Comparison of ENCODE assay signal across 1 cellular context in genomic region chr20:63859166-63859699, GRCh38.
TF ChIP-seq lines count a peak whose summit lies in the region.

No MANE protein-coding gene starts in this region.

TF ChIP-seq in H1, 55 proteins besides CTCF, POLR2A, EP300 and RAD21:
- TF ChIP-seq SP4 (IDR thresholded peaks at IDR 0.05; ENCODE audit: low read length), result no peak
- TF ChIP-seq JUN (IDR thresholded peaks at IDR 0.05; ENCODE audit: low read depth, low read length), result no peak
- TF ChIP-seq ZNF274 (IDR thresholded peaks at IDR 0.05; ENCODE audit: borderline replicate concordance, extremely low read depth, low read length), result no peak
- TF ChIP-seq RFX5 (IDR thresholded peaks at IDR 0.05; ENCODE audit: borderline replicate concordance, low read depth, low read length), result no peak
- TF ChIP-seq SUZ12 (IDR thresholded peaks at IDR 0.05; ENCODE audit: low read length), result no peak
- TF ChIP-seq MAFK (IDR thresholded peaks at IDR 0.05; ENCODE audit: low read depth, low read length), result no peak
- no peak for TF ChIP-seq CREB1 (IDR thresholded peaks at IDR 0.05)
- TF ChIP-seq EGR1 (IDR thresholded peaks at IDR 0.05; ENCODE audit: borderline replicate concordance, low read depth, low read length), result no peak
- no peak for TF ChIP-seq KDM1A (IDR thresholded peaks at IDR 0.05; ENCODE audit: borderline replicate concordance, low read length)
- TF ChIP-seq POLR2AphosphoS5 (IDR thresholded peaks at IDR 0.05; ENCODE audit: low read depth, low read length), result no peak
- TF ChIP-seq BCL11A (IDR thresholded peaks at IDR 0.05; ENCODE audit: low read depth in 2 of 2, low read length in 2 of 2), result no peak
- TF ChIP-seq RNF2 (IDR thresholded peaks at IDR 0.05; ENCODE audit: borderline replicate concordance, low read depth, low read length, missing control alignments, poor library complexity, severe bottlenecking), result no peak
- TF ChIP-seq EZH2 (IDR thresholded peaks at IDR 0.05; ENCODE audit: low read depth, low read length, severe bottlenecking), result no peak
- TF ChIP-seq SIN3A (conservative IDR thresholded peaks at IDR 0.05 in 1 of 2, IDR thresholded peaks at IDR 0.05 in 1 of 2; ENCODE audit: low read depth in 1 of 2, low read length in 2 of 2), result no peak
- TF ChIP-seq CBX8 (IDR thresholded peaks at IDR 0.05; ENCODE audit: borderline replicate concordance, low read depth, low read length), result no peak
- no peak for TF ChIP-seq CHD2 (IDR thresholded peaks at IDR 0.05; ENCODE audit: low read length)
- TF ChIP-seq FOSL1 (IDR thresholded peaks at IDR 0.05; ENCODE audit: insufficient read depth, low read depth, low read length), result no peak
- no peak for TF ChIP-seq BRCA1 (IDR thresholded peaks at IDR 0.05; ENCODE audit: low read depth, low read length)
- no peak for TF ChIP-seq TAF7 (optimal IDR thresholded peaks at IDR 0.05; ENCODE audit: borderline replicate concordance, low read depth, low read length)
- no peak for TF ChIP-seq RXRA (IDR thresholded peaks at IDR 0.05; ENCODE audit: insufficient read depth, low read depth, low read length)
